Comparison of ENCODE assay signal across 7 cellular contexts in genomic region chr3:39126532-39127071, GRCh38. TPM values are rescaled to one million over a fixed set of nuclear protein-coding genes. Genes with fewer than 3 reads are reported as not detected.
DNase-seq lines count a peak whose midpoint lies in the region; ATAC-seq and TF ChIP-seq lines count a peak whose summit lies in the region.

No MANE protein-coding gene starts in this region.

- H3K36me3 ChIP-seq in cardiac muscle cell = no peaks in the 10 kb centered on the region

- no peak overlapping the region for H3K27ac ChIP-seq in cardiac muscle cell

- H3K4me1 ChIP-seq in cardiac muscle cell (ENCODE audit: low read depth) = peaks cover 2% of the 10 kb centered on the region

- intact Hi-C loops in sciatic nerve (cut with DNase I) = loop anchor here (10.0 kb wide), 1 partner anchor 168 kb away; no protein-coding TSS in a partner anchor

- H3K9me3 ChIP-seq in cardiac muscle cell (ENCODE audit: low read depth) = no peaks in the 10 kb centered on the region

- DNase-seq in EH (ENCODE audit: low read depth) = peak; percentile 63
- peak; percentile 67 for DNase-seq in HuH-7 (ENCODE audit: low spot score)
- DNase-seq in activated CD4-positive, CD25-positive, alpha-beta regulatory T cell treated with anti-CD3 and anti-CD28 coated beads, Interleukin-2, amount 50 U/mL, for 72 hours = peak; percentile 19
- peak; percentile 62 to 78 for DNase-seq in cardiac muscle cell (ENCODE audit: low read depth in 1 of 2, low spot score in 1 of 2)
- no peak for DNase-seq in sciatic nerve (ENCODE audit: low spot score)
- no peak for DNase-seq in GM19240 (ENCODE audit: insufficient read length, low spot score)

- H3K4me3 ChIP-seq in cardiac muscle cell = no peak overlapping the region

- peak; percentile 77 for TF ChIP-seq CTCF in cardiac muscle cell (IDR thresholded peaks at IDR 0.05; ENCODE audit: low read depth, low read length)

- ATAC-seq in sciatic nerve = peak; percentile 62
- ATAC-seq in GM19455 (IDR thresholded peaks at IDR 0.05; ENCODE audit: unreplicated experiment) = no peak

- no peaks in the 10 kb centered on the region for H3K27me3 ChIP-seq in cardiac muscle cell

RNA-seq across cellular contexts. Expression of gene TTC21A, which starts 19.1 kb away (rescaled TPM):
- total RNA-seq in cardiac muscle cell (2.7 and 3.1 TPM in 2 replicates), sciatic nerve (13.4 TPM)
- 2.9 and 4.2 TPM in 2 replicates for polyA plus RNA-seq in cardiac muscle cell

RNA-seq across cellular contexts. Expression of gene GORASP1, which starts 19.2 kb away (rescaled TPM):
- 128 and 135 TPM in 2 replicates for total RNA-seq in cardiac muscle cell
- 69.3 and 70.3 TPM in 2 replicates for polyA plus RNA-seq in cardiac muscle cell
- total RNA-seq in sciatic nerve = 55.8 TPM

RNA-seq across cellular contexts. Expression of gene CSRNP1, which starts 26.8 kb away (rescaled TPM):
- 11.0 and 13.6 TPM in 2 replicates for total RNA-seq in cardiac muscle cell
- polyA plus RNA-seq in cardiac muscle cell = 9.6 and 11.7 TPM in 2 replicates
- total RNA-seq in sciatic nerve = 51.7 TPM

Comparison
In these comparisons a context has a peak if more than half of its experiments do, and no peak if none do; other contexts are left out.
1. DNase-seq: peak in EH (single experiment), HuH-7 (single experiment), activated CD4-positive, CD25-positive, alpha-beta regulatory T cell treated with anti-CD3 and anti-CD28 coated beads, Interleukin-2, amount 50 U/mL, for 72 hours (single experiment) and cardiac muscle cell (2 of 2); none in sciatic nerve (single experiment) and GM19240 (single experiment).